In the genomic region with DNA sequence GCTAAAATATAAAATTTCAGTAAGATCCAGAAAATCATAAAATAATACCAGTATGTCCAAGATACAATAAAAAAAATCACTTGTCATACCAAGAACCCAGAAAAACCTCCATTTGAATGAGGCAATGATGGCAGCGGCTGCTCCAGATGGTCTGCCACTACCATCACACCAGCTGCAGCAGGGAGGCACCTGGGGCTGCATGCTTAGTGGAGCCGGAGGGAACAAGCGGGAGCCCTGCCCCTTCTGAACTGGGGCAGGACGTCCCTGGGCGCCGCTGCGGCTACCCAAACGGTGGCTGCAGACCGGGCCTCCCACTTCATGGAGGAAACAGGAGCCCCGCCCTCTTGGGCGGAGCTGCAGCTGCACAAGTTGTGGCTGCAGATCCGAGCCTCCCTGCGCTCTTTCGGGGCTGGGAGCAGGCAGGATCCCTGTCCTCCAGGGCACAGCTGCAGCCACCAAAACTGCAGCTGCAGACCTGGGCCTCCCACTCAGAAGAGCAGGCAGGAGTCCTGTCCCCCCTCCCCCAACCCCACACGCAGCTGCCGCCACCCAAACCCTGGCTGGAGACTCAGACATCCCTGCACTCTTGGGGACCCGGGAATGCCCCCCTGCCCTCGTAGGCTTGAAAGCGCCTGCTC, we compare ENCODE assay signal across 9 cellular contexts. TPM values are rescaled to one million over a fixed set of nuclear protein-coding genes. Genes with fewer than 3 reads are reported as not detected.
DNase-seq lines count a peak whose midpoint lies in the region; ATAC-seq, FAIRE-seq and TF ChIP-seq lines count a peak whose summit lies in the region.
"Had no signal": no experiment of that assay in that cellular context is flagged by ENCODE, and none has a peak within 500 bp of the region (broad histone marks: within the 10 kb centered on the region; RNA-seq: fewer than 3 reads in every experiment).

No MANE protein-coding gene starts in this region.

- no peaks in the 10 kb centered on the region for H3K36me3 Mint-ChIP-seq in WTC11

- CTCF ChIA-PET in WTC11 (lab: Charles Lee), result interaction anchor here (0.7 to 2.0 kb wide), 8 partner anchors 10 to 221 kb away, joined by 3 to 10 read pairs (median 4); no protein-coding TSS in a partner anchor

- ATAC-seq in HG02840 (IDR thresholded peaks at IDR 0.05; ENCODE audit: low FRiP score, unreplicated experiment) (peak; percentile 77), WTC11 (peak; percentile 98), left lobe of liver (peak; percentile 94), HG02588 (IDR thresholded peaks at IDR 0.05; ENCODE audit: unreplicated experiment) (no peak)

- POLR2A ChIA-PET in WTC11 (lab: Charles Lee), result interaction anchor here (0.7 kb wide), 2 partner anchors 8 to 207 kb away, joined by 4 to 6 read pairs; no protein-coding TSS in a partner anchor

- peaks cover 29% of the 10 kb centered on the region for H3K4me1 Mint-ChIP-seq in WTC11

- peak overlapping the region; percentile 22; the same call in 1 of the 2 replicates for H3K27ac Mint-ChIP-seq in WTC11

- TF ChIP-seq POLR2A in GM12891 (IDR thresholded peaks at IDR 0.05; ENCODE audit: low read depth, low read length), result no peak

- peak; percentile 56 for DNase-seq in GM12891 (ENCODE audit: insufficient read length, low spot score)
- peak; percentile 13 to 25 for DNase-seq in NCI-H1930 (lab: John Stamatoyannopoulos, UW)
- DNase-seq in WTC11 (ENCODE audit: low spot score), result peak; percentile 91
- DNase-seq in central memory CD4-positive, alpha-beta T cell, result peak; percentile 61
- DNase-seq in left lobe of liver (ENCODE audit: low spot score), result peak; percentile 58
- DNase-seq in stimulated activated CD4-positive, alpha-beta T cell treated with anti-CD3 and anti-CD28 coated beads, Interleukin-4, amount 100 ng/mL, for 24 hours, result peak; percentile 58

- H3K9me3 Mint-ChIP-seq in WTC11, result peaks cover 5% of the 10 kb centered on the region

- peaks cover 5% of the 10 kb centered on the region for H3K27me3 Mint-ChIP-seq in WTC11 (ENCODE audit: low read depth)

- peak; percentile 71 for FAIRE-seq in GM12891 (lab: Jason Lieb, UNC)

- TF ChIP-seq CTCF in WTC11 (IDR thresholded peaks at IDR 0.05), result no peak

- peak overlapping the region; percentile 47 for H3K4me3 Mint-ChIP-seq in WTC11

TF ChIP-seq in GM12891, 5 proteins besides CTCF, POLR2A, EP300 and RAD21:
- TF ChIP-seq POLR2AphosphoS5 (IDR thresholded peaks at IDR 0.05; ENCODE audit: low read depth, low read length), result no peak
- TF ChIP-seq PAX5 (IDR thresholded peaks at IDR 0.05; ENCODE audit: insufficient read depth, low read length, severe bottlenecking), result no peak
- TF ChIP-seq POU2F2 (IDR thresholded peaks at IDR 0.05; ENCODE audit: low read depth, low read length), result no peak
- TF ChIP-seq SPI1 (IDR thresholded peaks at IDR 0.05; ENCODE audit: low read depth, low read length), result no peak
- no peak for TF ChIP-seq TAF1 (IDR thresholded peaks at IDR 0.05; ENCODE audit: low read depth, low read length)
TF ChIP-seq in GM12891: peak in this region for 0.

TF ChIP-seq in WTC11, 78 proteins besides CTCF, POLR2A, EP300 and RAD21 (continues in another document):
- TF ChIP-seq, protein P1, sequence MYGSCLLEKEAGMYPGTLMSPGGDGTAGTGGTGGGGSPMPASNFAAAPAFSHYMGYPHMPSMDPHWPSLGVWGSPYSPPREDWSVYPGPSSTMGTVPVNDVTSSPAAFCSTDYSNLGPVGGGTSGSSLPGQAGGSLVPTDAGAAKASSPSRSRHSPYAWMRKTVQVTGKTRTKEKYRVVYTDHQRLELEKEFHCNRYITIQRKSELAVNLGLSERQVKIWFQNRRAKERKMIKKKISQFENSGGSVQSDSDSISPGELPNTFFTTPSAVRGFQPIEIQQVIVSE (CRISPR knock-in tag; IDR thresholded peaks at IDR 0.05; ENCODE audit: borderline replicate concordance), result no peak
- TF ChIP-seq ATF1 (CRISPR knock-in tag; IDR thresholded peaks at IDR 0.05), result no peak
- TF ChIP-seq TP53 (CRISPR knock-in tag; IDR thresholded peaks at IDR 0.05), result 0 out of 2 replicates have a peak, but pooled peaks have one; percentile 24
- TF ChIP-seq ATF6 (CRISPR knock-in tag; IDR thresholded peaks at IDR 0.05), result no peak
- 0 out of 2 replicates have a peak, but pooled peaks have one; percentile 48 for TF ChIP-seq ETV6 (CRISPR knock-in tag; IDR thresholded peaks at IDR 0.05)
- TF ChIP-seq ATF3 (CRISPR knock-in tag; conservative IDR thresholded peaks at IDR 0.05), result no peak
- no peak for TF ChIP-seq CBFB (CRISPR knock-in tag; IDR thresholded peaks at IDR 0.05; ENCODE audit: low read depth)
- no peak for TF ChIP-seq ZNF317 (CRISPR knock-in tag; IDR thresholded peaks at IDR 0.05; ENCODE audit: borderline replicate concordance, low read depth)
- TF ChIP-seq NR2C2 (CRISPR knock-in tag; IDR thresholded peaks at IDR 0.05), result no peak
- TF ChIP-seq SP1 (CRISPR knock-in tag; conservative IDR thresholded peaks at IDR 0.05), result peak; percentile 47; the same call in 1 of the 2 replicates
- no peak for TF ChIP-seq CREB1 (CRISPR knock-in tag; IDR thresholded peaks at IDR 0.05)
- TF ChIP-seq FOXP4 (CRISPR knock-in tag; IDR thresholded peaks at IDR 0.05), result 0 out of 2 replicates have a peak, but pooled peaks have one; percentile 16
- no peak for TF ChIP-seq ELF4 (CRISPR knock-in tag; IDR thresholded peaks at IDR 0.05; ENCODE audit: low read depth)
- no peak for TF ChIP-seq ZNF425 (CRISPR knock-in tag; conservative IDR thresholded peaks at IDR 0.05)
- no peak for TF ChIP-seq TEAD4 (CRISPR knock-in tag; IDR thresholded peaks at IDR 0.05)
- no peak for TF ChIP-seq ZNF121 (CRISPR knock-in tag; IDR thresholded peaks at IDR 0.05)
- no peak for TF ChIP-seq NFYB (CRISPR knock-in tag; conservative IDR thresholded peaks at IDR 0.05; ENCODE audit: low read depth)

RNA-seq across cellular contexts. Expression of gene OR5AU1, which starts 36.1 kb away (rescaled TPM):
- polyA plus RNA-seq in GM12891 (2012; ENCODE audit: low read depth, missing spikeins), result not detected
- total RNA-seq in WTC11 (2021), result not detected in 3 replicates
- total RNA-seq in left lobe of liver, result not detected
- total RNA-seq: liver had no signal
- polyA plus RNA-seq: liver had no signal

Comparison
In these comparisons a context has a peak if more than half of its experiments do, and no peak if none do; other contexts are left out.
1. DNase-seq: peak in every context shown above with its lines; median percentile 91 in WTC11; 61 in central memory CD4-positive, alpha-beta T cell; 58 in left lobe of liver; 58 in stimulated activated CD4-positive, alpha-beta T cell treated with anti-CD3 and anti-CD28 coated beads, Interleukin-4, amount 100 ng/mL, for 24 hours; 56 in GM12891; 19 in NCI-H1930.